2 cellular contexts compared by ENCODE assay signal in genomic region chr1:155623357-155623756, GRCh38.
TF ChIP-seq lines count a peak whose summit lies in the region.

No MANE protein-coding gene starts in this region.

TF ChIP-seq in liver, 16 proteins besides CTCF, POLR2A, EP300 and RAD21:
- TF ChIP-seq SP1 (IDR thresholded peaks at IDR 0.05) (peak; percentile 44), RXRA (IDR thresholded peaks at IDR 0.05) (peak; percentile 48 to 64), FOXA1 (IDR thresholded peaks at IDR 0.05) (no peak), TAF1 (conservative IDR thresholded peaks at IDR 0.05) (no peak), NR2F2 (IDR thresholded peaks at IDR 0.05) (no peak), GABPA (IDR thresholded peaks at IDR 0.05 in 1 of 2, conservative IDR thresholded peaks at IDR 0.05 in 1 of 2) (no peak), FOXA2 (IDR thresholded peaks at IDR 0.05) (no peak), HNF4A (conservative IDR thresholded peaks at IDR 0.05) (peak; percentile 90 to 97), REST (IDR thresholded peaks at IDR 0.05) (no peak), EGR1 (IDR thresholded peaks at IDR 0.05; ENCODE audit: low read depth in 2 of 2) (no peak), JUND (IDR thresholded peaks at IDR 0.05) (peak in 1 of 2 donors; percentile 26), HNF4G (IDR thresholded peaks at IDR 0.05) (peak; percentile 75), YY1 (IDR thresholded peaks at IDR 0.05) (no peak), ATF3 (IDR thresholded peaks at IDR 0.05) (no peak), MAX (IDR thresholded peaks at IDR 0.05) (no peak), ZBTB33 (IDR thresholded peaks at IDR 0.05) (no peak)
TF ChIP-seq in liver: peak in this region for 5.

TF ChIP-seq in HepG2, 621 proteins besides CTCF, POLR2A, EP300 and RAD21:
- TF ChIP-seq ETV5 (CRISPR knock-in tag; IDR thresholded peaks at IDR 0.05; ENCODE audit: borderline replicate concordance) (no peak), IKZF4 (CRISPR knock-in tag; IDR thresholded peaks at IDR 0.05; ENCODE audit: borderline replicate concordance, low read depth, not compliant biosample characterization) (no peak), MAFK (conservative IDR thresholded peaks at IDR 0.05 in 1 of 2, IDR thresholded peaks at IDR 0.05 in 1 of 2; ENCODE audit: low read length in 2 of 2) (peak in 1 of 2 experiments; percentile 24; a peak in 2 of 4 replicates), HNRNPK (IDR thresholded peaks at IDR 0.05; ENCODE audit: low read depth, low read length, poor library complexity, severe bottlenecking) (no peak), NFE2L2 (IDR thresholded peaks at IDR 0.05; ENCODE audit: low read length) (no peak), ZUFSP (CRISPR knock-in tag; IDR thresholded peaks at IDR 0.05; ENCODE audit: borderline replicate concordance) (no peak), PHB2 (IDR thresholded peaks at IDR 0.05; ENCODE audit: partially characterized antibody) (no peak), JUN (CRISPR knock-in tag; IDR thresholded peaks at IDR 0.05) (no peak)
